ENCODE assay signal across 20 cellular contexts in genomic region chr19:3190921-3191805, GRCh38. TPM values are rescaled to one million over a fixed set of nuclear protein-coding genes. Genes with fewer than 3 reads are reported as not detected.
A peak's percentile ranks its signal among the peaks of the same experiment; 100 is the strongest.
DNase-seq lines count a peak whose midpoint lies in the region; ATAC-seq and TF ChIP-seq lines count a peak whose summit lies in the region.
"Had no signal": no experiment of that assay in that cellular context is flagged by ENCODE, and none has a peak within 500 bp of the region (broad histone marks: within the 10 kb centered on the region; RNA-seq: fewer than 3 reads in every experiment).

No MANE protein-coding gene starts in this region.

- H4K8ac ChIP-seq in mesenchymal stem cell (ENCODE audit: low read length): no peak overlapping the region

- no peak overlapping the region for H2BK5ac ChIP-seq in mesenchymal stem cell (ENCODE audit: low read depth, low read length, poor library complexity, severe bottlenecking)

- DNase-seq in T-helper 1 cell: no peak
- peak; percentile 99 for DNase-seq in SJSA1 (ENCODE audit: low read depth in 1 of 2, low spot score in 2 of 2)
- no peak for DNase-seq in mesenchymal stem cell
- DNase-seq in body of pancreas: no peak
- DNase-seq: Calu3, GOT3, NCI-H1417 treated with DMSO at 0.1 percent for 48 hours, NCI-H2029 treated with DMSO at 0.1 percent for 48 hours, NCI-H510A treated with DMSO at 0.1 percent for 48 hours, SHP77 had no signal

- H3K27me3 Mint-ChIP-seq in T-helper 1 cell treated with Interleukin-12 subunit alpha and Interleukin-12 subunit beta and Interleukin-4 antibody, amounts not matched to agents 30 μg/mL and 1 μg/mL, for 36 hours (ENCODE audit: low read depth): no peaks in the 10 kb centered on the region

- peak overlapping the region; percentile 62 for H4K91ac ChIP-seq in mesenchymal stem cell (ENCODE audit: low read length)

- peaks cover 6 to 100% (median 98%) of the 10 kb centered on the region in 11 experiments; a peak in 21 of 22 replicates for H4K20me1 ChIP-seq in BLaER1 treated with 17β-estradiol and CSF1 and Interleukin-3, amounts not matched to agents 10 nM and 100 nM

- H3K9ac ChIP-seq in BLaER1 treated with 17β-estradiol and CSF1 and Interleukin-3, amounts not matched to agents 10 nM and 100 nM: peak overlapping the region in 10 of 11 experiments; percentile 13 to 98 (median 36); a peak in 17 of 22 replicates
- H3K9ac ChIP-seq in mesenchymal stem cell (ENCODE audit: low read length): no peak overlapping the region

- no peaks in the 10 kb centered on the region for H3K9me3 Mint-ChIP-seq in T-helper 1 cell treated with Interleukin-12 subunit alpha and Interleukin-12 subunit beta and Interleukin-4 antibody, amounts not matched to agents 30 μg/mL and 1 μg/mL, for 36 hours

- no peak overlapping the region for H2AK5ac ChIP-seq in mesenchymal stem cell (ENCODE audit: low read length, severe bottlenecking)

- no peak for TF ChIP-seq CTCF in body of pancreas (IDR thresholded peaks at IDR 0.05)

- H3K23ac ChIP-seq in mesenchymal stem cell (ENCODE audit: low read length in 2 of 2): no peak overlapping the region

- peaks cover 18% of the 10 kb centered on the region for H3K36me3 Mint-ChIP-seq in T-helper 1 cell treated with Interleukin-12 subunit alpha and Interleukin-12 subunit beta and Interleukin-4 antibody, amounts not matched to agents 30 μg/mL and 1 μg/mL, for 36 hours (ENCODE audit: low read depth)

- H2AFZ ChIP-seq in mesenchymal stem cell (ENCODE audit: low read depth, low read length): no peak overlapping the region

- WGBS in mesenchymal stem cell: 94% methylated on average over 46 of the region's 46 CpGs
- WGBS in body of pancreas, 2 donors: 88 to 92% methylated on average over 31 to 46 of the region's 46 CpGs

- intact Hi-C loops in body of pancreas (cut with DNase I): no loop called here

- H3K27ac Mint-ChIP-seq in T-helper 1 cell treated with Interleukin-12 subunit alpha and Interleukin-12 subunit beta and Interleukin-4 antibody, amounts not matched to agents 30 μg/mL and 1 μg/mL, for 36 hours: peak overlapping the region; percentile 24

- peaks cover 31 to 88% (median 74%) of the 10 kb centered on the region in 11 experiments for H3K36me3 ChIP-seq in BLaER1 treated with 17β-estradiol and CSF1 and Interleukin-3, amounts not matched to agents 10 nM and 100 nM
- peaks cover 89% of the 10 kb centered on the region for H3K36me3 ChIP-seq in SJSA1
- peaks cover 23 to 71% of the 10 kb centered on the region in 2 experiments for H3K36me3 ChIP-seq in mesenchymal stem cell (ENCODE audit: control insufficient read depth in 1 of 2, insufficient read depth in 2 of 2, low read depth in 1 of 2, low read length in 2 of 2)
- no peaks in the 10 kb centered on the region for H3K36me3 ChIP-seq in body of pancreas (replicated peaks in 1 of 2; ENCODE audit: insufficient read depth in 1 of 2, low read depth in 2 of 2)

- H3K4me1 Mint-ChIP-seq in T-helper 1 cell treated with Interleukin-12 subunit alpha and Interleukin-12 subunit beta and Interleukin-4 antibody, amounts not matched to agents 30 μg/mL and 1 μg/mL, for 36 hours (ENCODE audit: low read depth): peaks cover 19% of the 10 kb centered on the region

- no peak for TF ChIP-seq POLR2A in body of pancreas (IDR thresholded peaks at IDR 0.05)

- no peak for ATAC-seq in HG03457 (IDR thresholded peaks at IDR 0.05; ENCODE audit: unreplicated experiment)
- ATAC-seq in GM21528 (IDR thresholded peaks at IDR 0.05; ENCODE audit: low FRiP score, unreplicated experiment): no peak
- ATAC-seq in body of pancreas: no peak
- ATAC-seq: GM12878, HepG2, Panc1 had no signal

- H3K4me2 ChIP-seq in BLaER1 treated with 17β-estradiol and CSF1 and Interleukin-3, amounts not matched to agents 10 nM and 100 nM: peak overlapping the region; percentile 60 to 100 (median 99)
- H3K4me2 ChIP-seq in mesenchymal stem cell (ENCODE audit: low read length, poor library complexity, severe bottlenecking): no peak overlapping the region

- no peak overlapping the region for H3K18ac ChIP-seq in mesenchymal stem cell (ENCODE audit: low read depth in 1 of 2, low read length in 2 of 2)

- no peak overlapping the region for H2BK120ac ChIP-seq in mesenchymal stem cell (ENCODE audit: low read depth, low read length)

- H3K14ac ChIP-seq in mesenchymal stem cell (ENCODE audit: low read length in 2 of 2): no peak overlapping the region

- no peak overlapping the region for H3K4ac ChIP-seq in mesenchymal stem cell (ENCODE audit: low read depth in 1 of 2, low read length in 2 of 2)

- peak overlapping the region in 9 of 11 experiments; percentile 13 to 97 (median 88); a peak in 15 of 22 replicates for H3K27ac ChIP-seq in BLaER1 treated with 17β-estradiol and CSF1 and Interleukin-3, amounts not matched to agents 10 nM and 100 nM
- H3K27ac ChIP-seq in SJSA1 (peak overlapping the region; percentile 89), mesenchymal stem cell (ENCODE audit: low read length, poor library complexity, severe bottlenecking) (no peak overlapping the region), body of pancreas (no peak overlapping the region)
- H3K27ac ChIP-seq: 22Rv1, C4-2B had no signal

- H3K4me3 ChIP-seq in BLaER1 treated with 17β-estradiol and CSF1 and Interleukin-3, amounts not matched to agents 10 nM and 100 nM: no peak overlapping the region
- H3K4me3 ChIP-seq in SJSA1 (peak overlapping the region; percentile 5; the same call in 1 of the 2 replicates), mesenchymal stem cell (ENCODE audit: insufficient read depth in 1 of 2, low read depth in 1 of 2, low read length in 2 of 2) (no peak overlapping the region), body of pancreas (no peak overlapping the region)
- H3K4me3 ChIP-seq: GM12878 had no signal

- H3K9me3 ChIP-seq in BLaER1 treated with 17β-estradiol and CSF1 and Interleukin-3, amounts not matched to agents 10 nM and 100 nM (replicated peaks in 1 of 11): no peaks in the 10 kb centered on the region
- no peaks in the 10 kb centered on the region for H3K9me3 ChIP-seq in SJSA1 (replicated peaks)
- H3K9me3 ChIP-seq in mesenchymal stem cell (ENCODE audit: control insufficient read depth, low read length): no peaks in the 10 kb centered on the region
- H3K9me3 ChIP-seq in body of pancreas: no peaks in the 10 kb centered on the region

- H3K79me1 ChIP-seq in mesenchymal stem cell (replicated peaks; ENCODE audit: low read length, poor library complexity, severe bottlenecking): peaks cover 59% of the 10 kb centered on the region

- H2BK12ac ChIP-seq in mesenchymal stem cell (ENCODE audit: low read length in 2 of 2): no peak overlapping the region

- no peak overlapping the region for H3K4me3 Mint-ChIP-seq in T-helper 1 cell treated with Interleukin-12 subunit alpha and Interleukin-12 subunit beta and Interleukin-4 antibody, amounts not matched to agents 30 μg/mL and 1 μg/mL, for 36 hours

- peaks cover 70 to 79% (median 76%) of the 10 kb centered on the region in 10 experiments for H3K4me1 ChIP-seq in BLaER1 treated with 17β-estradiol and CSF1 and Interleukin-3, amounts not matched to agents 10 nM and 100 nM
- H3K4me1 ChIP-seq in SJSA1 (replicated peaks): peaks cover 61% of the 10 kb centered on the region
- peaks cover 25% of the 10 kb centered on the region for H3K4me1 ChIP-seq in mesenchymal stem cell (ENCODE audit: control insufficient read depth, insufficient read depth, low read depth, low read length)
- H3K4me1 ChIP-seq in body of pancreas: peaks cover 30% of the 10 kb centered on the region

- H3K27me3 ChIP-seq in BLaER1 treated with 17β-estradiol and CSF1 and Interleukin-3, amounts not matched to agents 10 nM and 100 nM: no peaks in the 10 kb centered on the region
- H3K27me3 ChIP-seq in SJSA1 (replicated peaks) (no peaks in the 10 kb centered on the region), mesenchymal stem cell (ENCODE audit: control insufficient read depth in 1 of 2, insufficient read depth in 1 of 2, low read length in 2 of 2) (no peaks in the 10 kb centered on the region), body of pancreas (no peaks in the 10 kb centered on the region)

- no peak overlapping the region for H2BK15ac ChIP-seq in mesenchymal stem cell (ENCODE audit: low read depth, poor library complexity, severe bottlenecking)

RNA-seq across cellular contexts. Expression of gene NCLN, which starts 5.4 kb away (rescaled TPM):
- 143 and 148 TPM in 2 replicates for total RNA-seq in SJSA1 (2014; rRNA removed; shearing (Covaris generic))
- 45.9 TPM for polyA plus RNA-seq in mesenchymal stem cell (2013, experiment 1 of 2)
- polyA plus RNA-seq in mesenchymal stem cell (2013, experiment 2 of 2): 47.0 TPM
- total RNA-seq in body of pancreas: 10 to 100 TPM; 30.6 to 56.0 TPM

RNA-seq across cellular contexts. Expression of gene S1PR4, which starts 12.6 kb away (rescaled TPM):
- not detected in 2 replicates for total RNA-seq in SJSA1 (2014; rRNA removed; shearing (Covaris generic))
- polyA plus RNA-seq in mesenchymal stem cell (2013, experiment 1 of 2): not detected
- polyA plus RNA-seq in mesenchymal stem cell (2013, experiment 2 of 2): not detected
- 1 to 10 TPM; 1.8 to 3.3 TPM for total RNA-seq in body of pancreas
- total RNA-seq: Calu3, LHCN-M2 had no signal

RNA-seq across cellular contexts. Expression of gene CELF5, which starts 33.3 kb away (rescaled TPM):
- total RNA-seq in SJSA1 (2014; rRNA removed; shearing (Covaris generic)): 2.2 TPM in 1 of 2 replicates, not detected in the other
- polyA plus RNA-seq in mesenchymal stem cell (2013, experiment 1 of 2): 0.06 TPM
- polyA plus RNA-seq in mesenchymal stem cell (2013, experiment 2 of 2): 0.14 TPM
- total RNA-seq in body of pancreas: under 1 TPM in 1 of 2 donors, not detected in 1; 0.33 TPM
- total RNA-seq: GM12878, LHCN-M2 had no signal

RNA-seq across cellular contexts. Expression of gene GNA15, which starts 55.3 kb away (rescaled TPM):
- 0.05 TPM in 1 of 2 replicates, not detected in the other for total RNA-seq in SJSA1 (2014; rRNA removed; shearing (Covaris generic))
- polyA plus RNA-seq in mesenchymal stem cell (2013, experiment 1 of 2): 0.03 TPM
- polyA plus RNA-seq in mesenchymal stem cell (2013, experiment 2 of 2): 0.03 TPM
- 1 to 10 TPM; 1.6 to 2.6 TPM for total RNA-seq in body of pancreas
- total RNA-seq: HepG2 had no signal
- polyA plus RNA-seq: HepG2 had no signal

Comparison
In these comparisons a context has a peak if more than half of its experiments do, and no peak if none do; other contexts are left out.
1. DNase-seq: peak in SJSA1 (2 of 2); none in T-helper 1 cell (0 of 5), mesenchymal stem cell (single experiment) and body of pancreas (0 of 4).
2. H3K27ac ChIP-seq: peak in BLaER1 treated with 17β-estradiol and CSF1 and Interleukin-3, amounts not matched to agents 10 nM and 100 nM (9 of 11) and SJSA1 (single experiment); none in mesenchymal stem cell (single experiment) and body of pancreas (0 of 4).